In the genomic region with DNA sequence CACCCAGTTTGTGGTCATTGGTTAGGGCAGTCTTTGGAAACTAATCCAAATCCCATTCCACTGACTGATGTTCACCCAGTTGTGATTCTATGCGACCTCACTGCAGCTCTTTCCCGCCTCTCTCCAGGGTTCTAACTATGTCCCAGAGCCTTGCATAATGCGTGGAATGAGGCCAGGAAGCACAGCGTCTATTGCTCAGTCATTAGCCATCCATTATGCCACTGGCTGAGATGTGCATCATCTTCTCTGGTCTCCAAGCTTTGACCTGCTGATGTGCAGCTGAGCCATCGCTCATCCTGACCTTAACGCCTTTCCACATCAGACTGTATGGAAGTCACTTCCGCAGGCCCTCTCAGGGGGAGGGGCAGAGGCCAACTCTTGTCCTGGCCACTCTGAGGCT, we compare ENCODE assay signal across 2 cellular contexts.
TF ChIP-seq lines count a peak whose summit lies in the region.

No MANE protein-coding gene starts in this region.

TF ChIP-seq in IMR-90, 13 proteins besides CTCF, POLR2A, EP300 and RAD21 (continued from another document):
- TF ChIP-seq CHD1 (IDR thresholded peaks at IDR 0.05; ENCODE audit: low read depth, low read length) (no peak), RCOR1 (IDR thresholded peaks at IDR 0.05; ENCODE audit: insufficient replicate concordance, low read length) (no peak), BHLHE40 (IDR thresholded peaks at IDR 0.05; ENCODE audit: low read depth, low read length) (no peak), MAZ (IDR thresholded peaks at IDR 0.05; ENCODE audit: borderline replicate concordance, low read depth, low read length) (no peak), CEBPB (IDR thresholded peaks at IDR 0.05; ENCODE audit: low read depth, low read length) (no peak)

TF ChIP-seq in K562, 482 proteins besides CTCF, POLR2A, EP300 and RAD21 (continued from another document):
- no peak for TF ChIP-seq PBX2 (CRISPR knock-in tag; IDR thresholded peaks at IDR 0.05; ENCODE audit: low read depth)
- peak; percentile 39 for TF ChIP-seq PBX2 (tag; conservative IDR thresholded peaks at IDR 0.05; ENCODE audit: low read depth)
